In genomic region chr5:81572201-81572600, GRCh38 we compare ENCODE assay signal across 26 cellular contexts.
"Had no signal": no experiment of that assay in that cellular context is flagged by ENCODE, and none has a peak within 500 bp of the region (broad histone marks: within the 10 kb centered on the region; RNA-seq: fewer than 3 reads in every experiment).

No MANE protein-coding gene starts in this region.

- H3K4me3 ChIP-seq: breast epithelium, heart left ventricle, stomach, suprapubic skin, tibial artery, upper lobe of right lung had no signal

- H3K9me3 ChIP-seq: breast epithelium, stomach, suprapubic skin, tibial artery, upper lobe of right lung had no signal

- H3K4me1 ChIP-seq: breast epithelium, foreskin keratinocyte, suprapubic skin, upper lobe of right lung had no signal

- H3K36me3 ChIP-seq: breast epithelium, upper lobe of right lung had no signal

- DNase-seq: activated CD4-positive, alpha-beta memory T cell treated with anti-CD3 and anti-CD28 coated beads, Interleukin-2, amount 10 ng/mL, durations not matched to agents 7 days and 5 days; activated CD4-positive, alpha-beta T cell treated with anti-CD3 and anti-CD28 coated beads for 1 hour; activated CD4-positive, alpha-beta T cell treated with anti-CD3 and anti-CD28 coated beads, Interleukin-2, amount 10 ng/mL, durations not matched to agents 7 days and 5 days; activated naive CD8-positive, alpha-beta T cell treated with anti-CD3 and anti-CD28 coated beads, Interleukin-2, amount 50 U/mL, for 24 hours; activated T-cell treated with anti-CD3 and anti-CD28 coated beads, Interleukin-2, amount 50 U/mL, for 4 hours; central memory CD4-positive, alpha-beta T cell; dermis blood vessel endothelial cell; effector CD4-positive, alpha-beta T cell; foreskin keratinocyte; heart left ventricle; hypothalamus; immature natural killer cell; kidney; left colon; mammary epithelial cell; posterior cingulate gyrus; right cardiac atrium; stimulated activated CD4-positive, alpha-beta T cell treated with anti-CD3 and anti-CD28 coated beads, Interleukin-15, amount 100 ng/mL, for 24 hours; stimulated activated CD4-positive, alpha-beta T cell treated with anti-CD3 and anti-CD28 coated beads, Interleukin-2, amount 100 ng/mL, for 24 hours; stimulated activated naive B cell treated with anti-CD40 and anti-IgM and Interleukin-4, amounts not matched to agents 10 μg/mL and 1 μg/mL and 100 μg/mL, for 72 hours; stomach; tibial artery; upper lobe of right lung had no signal

- H3K27me3 ChIP-seq: breast epithelium, foreskin keratinocyte, heart left ventricle, stomach, suprapubic skin, tibial artery, upper lobe of right lung had no signal

- ATAC-seq: activated naive CD8-positive, alpha-beta T cell treated with anti-CD3 and anti-CD28 coated beads, Interleukin-2, amount 50 U/mL, for 24 hours; activated T-cell treated with anti-CD3 and anti-CD28 coated beads, Interleukin-2, amount 50 U/mL, for 4 hours; activated T-helper 17 cell treated with anti-CD3 and anti-CD28 coated beads, Interleukin-2, amount 50 U/mL, for 72 hours; foreskin keratinocyte; heart left ventricle; left colon; right cardiac atrium; stimulated activated naive B cell treated with anti-CD40 and anti-IgM and Interleukin-4, amounts not matched to agents 10 μg/mL and 1 μg/mL and 100 μg/mL, for 72 hours; upper lobe of right lung had no signal
